ENCODE assay signal across 1 cellular context in the genomic region with DNA sequence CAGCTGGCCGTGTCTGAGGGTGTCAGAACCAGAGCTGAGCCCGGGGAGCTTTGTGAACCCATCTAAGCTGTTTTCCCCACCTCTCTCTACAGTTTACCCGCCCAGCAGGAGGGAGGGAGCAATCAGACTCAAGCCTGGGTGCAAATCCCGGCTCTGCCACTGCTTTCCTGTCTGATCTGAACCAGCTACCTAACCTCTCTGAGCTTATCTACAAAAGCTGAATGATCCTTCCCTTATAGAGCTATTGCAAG.
TF ChIP-seq lines count a peak whose summit lies in the region.

No MANE protein-coding gene starts in this region.

TF ChIP-seq in HCT116, 20 proteins besides CTCF, POLR2A, EP300 and RAD21:
- TF ChIP-seq, protein P1, sequence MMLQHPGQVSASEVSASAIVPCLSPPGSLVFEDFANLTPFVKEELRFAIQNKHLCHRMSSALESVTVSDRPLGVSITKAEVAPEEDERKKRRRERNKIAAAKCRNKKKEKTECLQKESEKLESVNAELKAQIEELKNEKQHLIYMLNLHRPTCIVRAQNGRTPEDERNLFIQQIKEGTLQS (IDR thresholded peaks at IDR 0.05), result no peak
- TF ChIP-seq ELF1 (IDR thresholded peaks at IDR 0.05; ENCODE audit: borderline replicate concordance, low read depth) (no peak), ZFX (IDR thresholded peaks at IDR 0.05) (no peak), JUND (IDR thresholded peaks at IDR 0.05) (no peak)
- TF ChIP-seq, protein P2, sequence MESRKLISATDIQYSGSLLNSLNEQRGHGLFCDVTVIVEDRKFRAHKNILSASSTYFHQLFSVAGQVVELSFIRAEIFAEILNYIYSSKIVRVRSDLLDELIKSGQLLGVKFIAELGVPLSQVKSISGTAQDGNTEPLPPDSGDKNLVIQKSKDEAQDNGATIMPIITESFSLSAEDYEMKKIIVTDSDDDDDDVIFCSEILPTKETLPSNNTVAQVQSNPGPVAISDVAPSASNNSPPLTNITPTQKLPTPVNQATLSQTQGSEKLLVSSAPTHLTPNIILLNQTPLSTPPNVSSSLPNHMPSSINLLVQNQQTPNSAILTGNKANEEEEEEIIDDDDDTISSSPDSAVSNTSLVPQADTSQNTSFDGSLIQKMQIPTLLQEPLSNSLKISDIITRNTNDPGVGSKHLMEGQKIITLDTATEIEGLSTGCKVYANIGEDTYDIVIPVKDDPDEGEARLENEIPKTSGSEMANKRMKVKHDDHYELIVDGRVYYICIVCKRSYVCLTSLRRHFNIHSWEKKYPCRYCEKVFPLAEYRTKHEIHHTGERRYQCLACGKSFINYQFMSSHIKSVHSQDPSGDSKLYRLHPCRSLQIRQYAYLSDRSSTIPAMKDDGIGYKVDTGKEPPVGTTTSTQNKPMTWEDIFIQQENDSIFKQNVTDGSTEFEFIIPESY (IDR thresholded peaks at IDR 0.05; ENCODE audit: extremely low read depth, insufficient replicate concordance, low read length), result no peak
